Comparison of ENCODE assay signal across 22 cellular contexts in genomic region chr6:138442663-138443062, GRCh38.
"Had no signal": no experiment of that assay in that cellular context is flagged by ENCODE, and none has a peak within 500 bp of the region (broad histone marks: within the 10 kb centered on the region; RNA-seq: fewer than 3 reads in every experiment).

No MANE protein-coding gene starts in this region.

- FAIRE-seq: frontal cortex, islet of Langerhans had no signal

- H3K4me1 ChIP-seq: spleen, tibial nerve, upper lobe of right lung, vagina had no signal

- H3K9me3 ChIP-seq: heart left ventricle, right lobe of liver, spleen, tibial nerve, upper lobe of right lung, vagina had no signal

- H3K36me3 ChIP-seq: spleen, vagina had no signal

- H3K27me3 ChIP-seq: heart left ventricle, right lobe of liver, spleen, tibial nerve, upper lobe of right lung, vagina had no signal

- H3K4me3 ChIP-seq: coronary artery, heart left ventricle, lung, right lobe of liver, spleen, tibial nerve, upper lobe of right lung, vagina had no signal

- DNase-seq: effector CD4-positive, alpha-beta T cell; endodermal cell; heart left ventricle; hippocampal formation; left ventricle myocardium superior; mesendoderm; naive thymus-derived CD4-positive, alpha-beta T cell; nephron progenitor cell; right lobe of liver; spleen; stimulated activated CD4-positive, alpha-beta T cell treated with anti-CD3 and anti-CD28 coated beads, Interleukin-15, amount 100 ng/mL, for 24 hours; stimulated activated CD4-positive, alpha-beta T cell treated with anti-CD3 and anti-CD28 coated beads, Interleukin-1b, Interleukin-23, amount 100 ng/mL, for 48 hours; stimulated activated CD4-positive, alpha-beta T cell treated with anti-CD3 and anti-CD28 coated beads, Interleukin-4, amount 100 ng/mL, for 24 hours; upper lobe of right lung had no signal

- ATAC-seq: esophagus mucosa; naive thymus-derived CD4-positive, alpha-beta T cell; right lobe of liver; stimulated activated memory B cell treated with anti-CD40 and anti-IgM and Interleukin-4, amounts not matched to agents 10 μg/mL and 1 μg/mL and 100 μg/mL, for 72 hours; upper lobe of right lung had no signal

- H3K27ac ChIP-seq: coronary artery, right lobe of liver, spleen, tibial nerve, upper lobe of right lung, vagina had no signal
